In the genomic region with DNA sequence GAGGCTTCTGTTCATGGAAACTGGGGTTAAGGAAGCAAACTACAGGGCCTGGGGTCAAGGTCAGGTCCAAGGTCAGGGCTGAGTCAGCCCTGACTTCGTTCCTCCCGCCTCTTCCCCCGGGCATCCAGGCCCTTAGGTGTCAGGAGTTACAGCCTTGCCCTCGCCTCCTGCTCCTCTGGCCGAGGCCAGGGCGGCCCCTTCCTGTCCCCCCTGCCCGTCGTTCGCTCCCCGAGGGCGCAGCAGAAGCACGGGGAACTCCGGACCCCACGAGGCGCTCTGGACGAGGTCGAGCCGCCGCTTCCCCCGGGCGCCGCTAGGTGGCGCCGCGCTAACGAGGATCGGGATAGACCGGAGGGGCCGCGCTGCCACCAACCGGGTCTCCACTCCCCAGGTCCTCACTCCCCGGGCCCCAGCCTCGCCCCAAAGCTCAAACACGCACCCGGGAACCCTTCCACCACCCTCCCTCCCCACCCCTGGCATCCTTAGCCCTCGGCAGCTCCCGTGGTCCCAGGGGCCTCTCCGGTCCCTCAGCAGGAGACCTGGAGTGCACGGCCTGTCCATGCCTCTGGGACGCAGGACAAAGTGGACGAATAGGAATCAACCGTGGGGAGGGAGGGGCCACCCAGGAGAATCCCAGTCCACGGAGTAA, we compare ENCODE assay signal across 1 cellular context.
A peak's percentile ranks its signal among the peaks of the same experiment; 100 is the strongest.
TF ChIP-seq lines count a peak whose summit lies in the region.

No MANE protein-coding gene starts in this region.

TF ChIP-seq in HepG2, 621 proteins besides CTCF, POLR2A, EP300 and RAD21 (continued from another document and continues in another):
- TF ChIP-seq HIC2 (CRISPR knock-in tag; IDR thresholded peaks at IDR 0.05; ENCODE audit: low read depth) (no peak; the same call in 1 of the 2 replicates), PRDM10 (CRISPR knock-in tag; IDR thresholded peaks at IDR 0.05; ENCODE audit: low read depth) (no peak), SRF (IDR thresholded peaks at IDR 0.05; ENCODE audit: low read depth, low read length) (no peak), ZKSCAN5 (CRISPR knock-in tag; IDR thresholded peaks at IDR 0.05) (no peak), HES4 (CRISPR knock-in tag; IDR thresholded peaks at IDR 0.05; ENCODE audit: borderline replicate concordance) (no peak), MAFK (conservative IDR thresholded peaks at IDR 0.05 in 1 of 2, IDR thresholded peaks at IDR 0.05 in 1 of 2; ENCODE audit: low read length in 2 of 2) (no peak), DPF2 (CRISPR knock-in tag; IDR thresholded peaks at IDR 0.05; ENCODE audit: borderline replicate concordance, low read depth) (0 out of 2 replicates have a peak, but pooled peaks have one; percentile 14), ZNF775 (CRISPR knock-in tag; IDR thresholded peaks at IDR 0.05; ENCODE audit: borderline replicate concordance) (no peak), HMG20A (CRISPR knock-in tag; IDR thresholded peaks at IDR 0.05; ENCODE audit: borderline replicate concordance) (no peak), ZNF382 (CRISPR knock-in tag; IDR thresholded peaks at IDR 0.05; ENCODE audit: borderline replicate concordance) (no peak), REST (IDR thresholded peaks at IDR 0.05; ENCODE audit: borderline replicate concordance in 1 of 2, low read depth in 1 of 2, low read length in 2 of 2) (no peak), ZNF557 (CRISPR knock-in tag; IDR thresholded peaks at IDR 0.05) (no peak), ZNF788 (CRISPR knock-in tag; IDR thresholded peaks at IDR 0.05; ENCODE audit: borderline replicate concordance) (peak; percentile 71; the same call in 1 of the 2 replicates), KDM1A (CRISPR knock-in tag; IDR thresholded peaks at IDR 0.05) (no peak), PHF21A (CRISPR knock-in tag; IDR thresholded peaks at IDR 0.05) (no peak), NKX3-1 (CRISPR knock-in tag; IDR thresholded peaks at IDR 0.05) (no peak), NBN (conservative IDR thresholded peaks at IDR 0.05) (no peak), ZNF772 (CRISPR knock-in tag; IDR thresholded peaks at IDR 0.05) (no peak), ZNF136 (CRISPR knock-in tag; IDR thresholded peaks at IDR 0.05; ENCODE audit: low read depth) (no peak), RXRB (CRISPR knock-in tag; IDR thresholded peaks at IDR 0.05; ENCODE audit: borderline replicate concordance) (peak; percentile 35; the same call in 1 of the 2 replicates), HOXA7 (CRISPR knock-in tag; IDR thresholded peaks at IDR 0.05) (no peak), ZNF362 (CRISPR knock-in tag; IDR thresholded peaks at IDR 0.05; ENCODE audit: borderline replicate concordance) (no peak), ZNF34 (CRISPR knock-in tag; IDR thresholded peaks at IDR 0.05; ENCODE audit: borderline replicate concordance) (peak; percentile 50; the same call in 1 of the 2 replicates), PLSCR1 (CRISPR knock-in tag; IDR thresholded peaks at IDR 0.05; ENCODE audit: borderline replicate concordance) (no peak), SALL1 (CRISPR knock-in tag; IDR thresholded peaks at IDR 0.05) (peak; percentile 59; the same call in 1 of the 2 replicates), THAP8 (CRISPR knock-in tag; IDR thresholded peaks at IDR 0.05; ENCODE audit: borderline replicate concordance) (no peak), YEATS2 (CRISPR knock-in tag; IDR thresholded peaks at IDR 0.05; ENCODE audit: borderline replicate concordance) (no peak), MYC (CRISPR knock-in tag; IDR thresholded peaks at IDR 0.05; ENCODE audit: borderline replicate concordance) (peak; percentile 72; the same call in 1 of the 2 replicates)
- TF ChIP-seq, protein P1, sequence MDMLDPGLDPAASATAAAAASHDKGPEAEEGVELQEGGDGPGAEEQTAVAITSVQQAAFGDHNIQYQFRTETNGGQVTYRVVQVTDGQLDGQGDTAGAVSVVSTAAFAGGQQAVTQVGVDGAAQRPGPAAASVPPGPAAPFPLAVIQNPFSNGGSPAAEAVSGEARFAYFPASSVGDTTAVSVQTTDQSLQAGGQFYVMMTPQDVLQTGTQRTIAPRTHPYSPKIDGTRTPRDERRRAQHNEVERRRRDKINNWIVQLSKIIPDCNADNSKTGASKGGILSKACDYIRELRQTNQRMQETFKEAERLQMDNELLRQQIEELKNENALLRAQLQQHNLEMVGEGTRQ (IDR thresholded peaks at IDR 0.05; ENCODE audit: low read depth, low read length), result no peak
- TF ChIP-seq, protein P1 (CRISPR knock-in tag; IDR thresholded peaks at IDR 0.05; ENCODE audit: borderline replicate concordance), result no peak
- TF ChIP-seq, protein P2, sequence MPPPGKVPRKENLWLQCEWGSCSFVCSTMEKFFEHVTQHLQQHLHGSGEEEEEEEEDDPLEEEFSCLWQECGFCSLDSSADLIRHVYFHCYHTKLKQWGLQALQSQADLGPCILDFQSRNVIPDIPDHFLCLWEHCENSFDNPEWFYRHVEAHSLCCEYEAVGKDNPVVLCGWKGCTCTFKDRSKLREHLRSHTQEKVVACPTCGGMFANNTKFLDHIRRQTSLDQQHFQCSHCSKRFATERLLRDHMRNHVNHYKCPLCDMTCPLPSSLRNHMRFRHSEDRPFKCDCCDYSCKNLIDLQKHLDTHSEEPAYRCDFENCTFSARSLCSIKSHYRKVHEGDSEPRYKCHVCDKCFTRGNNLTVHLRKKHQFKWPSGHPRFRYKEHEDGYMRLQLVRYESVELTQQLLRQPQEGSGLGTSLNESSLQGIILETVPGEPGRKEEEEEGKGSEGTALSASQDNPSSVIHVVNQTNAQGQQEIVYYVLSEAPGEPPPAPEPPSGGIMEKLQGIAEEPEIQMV (CRISPR knock-in tag; IDR thresholded peaks at IDR 0.05; ENCODE audit: low read depth), result no peak
- TF ChIP-seq, protein P3, sequence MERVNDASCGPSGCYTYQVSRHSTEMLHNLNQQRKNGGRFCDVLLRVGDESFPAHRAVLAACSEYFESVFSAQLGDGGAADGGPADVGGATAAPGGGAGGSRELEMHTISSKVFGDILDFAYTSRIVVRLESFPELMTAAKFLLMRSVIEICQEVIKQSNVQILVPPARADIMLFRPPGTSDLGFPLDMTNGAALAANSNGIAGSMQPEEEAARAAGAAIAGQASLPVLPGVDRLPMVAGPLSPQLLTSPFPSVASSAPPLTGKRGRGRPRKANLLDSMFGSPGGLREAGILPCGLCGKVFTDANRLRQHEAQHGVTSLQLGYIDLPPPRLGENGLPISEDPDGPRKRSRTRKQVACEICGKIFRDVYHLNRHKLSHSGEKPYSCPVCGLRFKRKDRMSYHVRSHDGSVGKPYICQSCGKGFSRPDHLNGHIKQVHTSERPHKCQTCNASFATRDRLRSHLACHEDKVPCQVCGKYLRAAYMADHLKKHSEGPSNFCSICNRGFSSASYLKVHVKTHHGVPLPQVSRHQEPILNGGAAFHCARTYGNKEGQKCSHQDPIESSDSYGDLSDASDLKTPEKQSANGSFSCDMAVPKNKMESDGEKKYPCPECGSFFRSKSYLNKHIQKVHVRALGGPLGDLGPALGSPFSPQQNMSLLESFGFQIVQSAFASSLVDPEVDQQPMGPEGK (CRISPR knock-in tag; IDR thresholded peaks at IDR 0.05), result peak; percentile 56; the same call in 1 of the 2 replicates
- TF ChIP-seq, protein P4, sequence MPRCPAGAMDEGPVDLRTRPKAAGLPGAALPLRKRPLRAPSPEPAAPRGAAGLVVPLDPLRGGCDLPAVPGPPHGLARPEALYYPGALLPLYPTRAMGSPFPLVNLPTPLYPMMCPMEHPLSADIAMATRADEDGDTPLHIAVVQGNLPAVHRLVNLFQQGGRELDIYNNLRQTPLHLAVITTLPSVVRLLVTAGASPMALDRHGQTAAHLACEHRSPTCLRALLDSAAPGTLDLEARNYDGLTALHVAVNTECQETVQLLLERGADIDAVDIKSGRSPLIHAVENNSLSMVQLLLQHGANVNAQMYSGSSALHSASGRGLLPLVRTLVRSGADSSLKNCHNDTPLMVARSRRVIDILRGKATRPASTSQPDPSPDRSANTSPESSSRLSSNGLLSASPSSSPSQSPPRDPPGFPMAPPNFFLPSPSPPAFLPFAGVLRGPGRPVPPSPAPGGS (CRISPR knock-in tag; IDR thresholded peaks at IDR 0.05), result no peak
- TF ChIP-seq, protein P5, sequence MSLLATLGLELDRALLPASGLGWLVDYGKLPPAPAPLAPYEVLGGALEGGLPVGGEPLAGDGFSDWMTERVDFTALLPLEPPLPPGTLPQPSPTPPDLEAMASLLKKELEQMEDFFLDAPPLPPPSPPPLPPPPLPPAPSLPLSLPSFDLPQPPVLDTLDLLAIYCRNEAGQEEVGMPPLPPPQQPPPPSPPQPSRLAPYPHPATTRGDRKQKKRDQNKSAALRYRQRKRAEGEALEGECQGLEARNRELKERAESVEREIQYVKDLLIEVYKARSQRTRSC (CRISPR knock-in tag; IDR thresholded peaks at IDR 0.05; ENCODE audit: low read depth), result no peak
